Comparison of ENCODE assay signal across 8 cellular contexts in the genomic region with DNA sequence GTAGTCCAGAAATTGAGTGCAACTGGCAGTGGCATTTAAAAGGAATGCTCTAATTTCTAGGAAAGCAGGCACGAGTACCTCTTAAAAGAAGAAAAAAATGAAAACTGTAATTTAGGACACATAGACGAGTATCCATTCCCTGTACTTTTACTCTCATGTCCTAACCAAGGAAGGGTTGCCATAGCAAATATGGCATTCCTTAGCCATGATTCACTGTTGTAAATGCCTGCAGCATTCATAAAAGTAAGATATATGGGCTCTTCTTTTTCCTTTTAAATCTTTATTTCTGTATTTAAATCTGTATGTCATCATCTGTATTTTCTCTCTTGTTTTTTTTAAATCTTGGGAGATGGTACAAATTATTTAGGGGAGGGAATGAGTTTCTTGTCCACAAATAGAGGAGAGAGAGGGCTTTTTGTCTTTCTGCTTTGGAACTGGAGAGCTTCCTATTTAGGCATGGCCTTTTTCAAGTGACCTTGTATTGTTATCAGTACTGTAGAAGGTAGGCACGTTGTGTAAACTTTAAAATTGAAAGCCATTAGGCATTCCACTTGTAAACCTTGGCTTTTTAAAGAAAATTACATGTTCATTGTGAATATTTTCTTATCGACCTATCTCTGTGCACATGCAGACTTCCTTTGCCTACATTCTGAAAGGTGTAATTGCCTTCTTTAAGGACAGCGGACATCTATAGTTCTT. TPM values are rescaled to one million over a fixed set of nuclear protein-coding genes. Genes with fewer than 3 reads are reported as not detected.
DNase-seq lines count a peak whose midpoint lies in the region; ATAC-seq and TF ChIP-seq lines count a peak whose summit lies in the region.

No MANE protein-coding gene starts in this region.

- peak overlapping the region; percentile 59 for H3K27ac ChIP-seq in endodermal cell (ENCODE audit: low read depth, low read length)
- no peak overlapping the region for H3K27ac ChIP-seq in naive thymus-derived CD4-positive, alpha-beta T cell (ENCODE audit: low read depth, low read length)

- no peak overlapping the region for H3K9ac ChIP-seq in endodermal cell (ENCODE audit: extremely low read depth, low read length, poor library complexity, severe bottlenecking)

- POLR2A ChIA-PET in naive thymus-derived CD4-positive, alpha-beta T cell (lab: Charles Lee): no interaction called here

- no peak for ATAC-seq in naive thymus-derived CD4-positive, alpha-beta T cell
- ATAC-seq in GM21360 (IDR thresholded peaks at IDR 0.05; ENCODE audit: unreplicated experiment) (no peak), GM19351 (IDR thresholded peaks at IDR 0.05; ENCODE audit: unreplicated experiment) (no peak)

- peak overlapping the region; percentile 69 for H3K27ac Mint-ChIP-seq in endodermal cell
- peak overlapping the region in 8 of 9 donors; percentile 6 to 86 (median 67) for H3K27ac Mint-ChIP-seq in naive thymus-derived CD4-positive, alpha-beta T cell

- no peak for TF ChIP-seq CTCF in AG09309 (IDR thresholded peaks at IDR 0.05; ENCODE audit: control insufficient read depth, insufficient read depth, low read depth, low read length, missing control alignments)
- TF ChIP-seq CTCF in endodermal cell (conservative IDR thresholded peaks at IDR 0.05): no peak

- H3K9me3 Mint-ChIP-seq in endodermal cell: no peaks in the 10 kb centered on the region
- H3K9me3 Mint-ChIP-seq in naive thymus-derived CD4-positive, alpha-beta T cell: peaks cover 0 to 1% (median 0%) of the 10 kb centered on the region in 11 donors

- CTCF ChIA-PET in naive thymus-derived CD4-positive, alpha-beta T cell (lab: Charles Lee): interaction anchor here (1.1 kb wide), 1 partner anchor 8 kb away, joined by 3 read pairs; no protein-coding TSS in a partner anchor

- H3K4me3 Mint-ChIP-seq in endodermal cell: no peak overlapping the region
- H3K4me3 Mint-ChIP-seq in naive thymus-derived CD4-positive, alpha-beta T cell: peak overlapping the region in 3 of 10 donors; percentile 2 to 36 (median 25)

- no peaks in the 10 kb centered on the region for H3K4me1 ChIP-seq in endodermal cell (ENCODE audit: control insufficient read depth, insufficient read depth, low read length)
- H3K4me1 ChIP-seq in naive thymus-derived CD4-positive, alpha-beta T cell (ENCODE audit: control insufficient read depth in 2 of 2, insufficient read depth in 2 of 2, low read length in 2 of 2): peaks cover 5 to 7% of the 10 kb centered on the region in 2 donors

- H3K36me3 ChIP-seq in endodermal cell (ENCODE audit: control insufficient read depth, insufficient read depth, low read length): no peaks in the 10 kb centered on the region
- H3K36me3 ChIP-seq in naive thymus-derived CD4-positive, alpha-beta T cell (ENCODE audit: control insufficient read depth in 2 of 3, insufficient read depth in 3 of 3, low read length in 3 of 3): no peaks in the 10 kb centered on the region

- DNase-seq in AG09309 (ENCODE audit: low read depth) (peak; percentile 97), LoVo (ENCODE audit: low spot score) (peak; percentile 82), endodermal cell (no peak), NCI-H82 treated with DMSO at 0.1 percent for 48 hours (lab: John Stamatoyannopoulos, UW; ENCODE audit: unreplicated experiment) (no peak)
- DNase-seq in naive thymus-derived CD4-positive, alpha-beta T cell: no peak
- no peak for DNase-seq in stimulated activated naive CD4-positive, alpha-beta T cell treated with Interleukin-2 at 50 U/mL for 16 hours (lab: John Stamatoyannopoulos, UW)

- H3K27me3 ChIP-seq in endodermal cell (ENCODE audit: control insufficient read depth, insufficient read depth, low read length, poor library complexity, severe bottlenecking): no peaks in the 10 kb centered on the region
- H3K27me3 ChIP-seq in naive thymus-derived CD4-positive, alpha-beta T cell (ENCODE audit: control insufficient read depth in 2 of 2, insufficient read depth in 2 of 2, low read length in 2 of 2): no peaks in the 10 kb centered on the region

- WGBS in endodermal cell (ENCODE audit: insufficient coverage in 1 of 2, insufficient read length in 1 of 2), 2 experiments: 82 to 89% methylated on average over 5 of the region's 5 CpGs

- intact Hi-C loops in naive thymus-derived CD4-positive, alpha-beta T cell (cut with micrococcal nuclease): no loop called here

- peaks cover 8% of the 10 kb centered on the region for H3K4me1 Mint-ChIP-seq in endodermal cell
- H3K4me1 Mint-ChIP-seq in naive thymus-derived CD4-positive, alpha-beta T cell: peaks cover 36 to 87% (median 75%) of the 10 kb centered on the region in 7 donors

- no peaks in the 10 kb centered on the region for H3K9me3 ChIP-seq in endodermal cell (ENCODE audit: control insufficient read depth, low read length)
- H3K9me3 ChIP-seq in naive thymus-derived CD4-positive, alpha-beta T cell (ENCODE audit: control insufficient read depth in 2 of 3, low read length in 3 of 3): no peaks in the 10 kb centered on the region

- H3K27me3 Mint-ChIP-seq in endodermal cell (ENCODE audit: insufficient read depth): no peaks in the 10 kb centered on the region
- no peaks in the 10 kb centered on the region for H3K27me3 Mint-ChIP-seq in naive thymus-derived CD4-positive, alpha-beta T cell

- H3K4me3 ChIP-seq in AG09309 (ENCODE audit: control insufficient read depth, low read depth, low read length): no peak overlapping the region
- no peak overlapping the region for H3K4me3 ChIP-seq in endodermal cell (ENCODE audit: low read length)
- no peak overlapping the region for H3K4me3 ChIP-seq in naive thymus-derived CD4-positive, alpha-beta T cell (ENCODE audit: low read length)

- H3K36me3 Mint-ChIP-seq in endodermal cell (ENCODE audit: low read depth): no peaks in the 10 kb centered on the region
- peaks cover 0 to 2% (median 0%) of the 10 kb centered on the region in 5 donors for H3K36me3 Mint-ChIP-seq in naive thymus-derived CD4-positive, alpha-beta T cell

RNA-seq across cellular contexts. Expression of gene TENT4B, which starts 50.0 kb away (rescaled TPM):
- total RNA-seq in endodermal cell: 10 to 100 TPM; 12.8 to 14.1 TPM
- 9.3 TPM for polyA plus RNA-seq in endodermal cell (2013, experiment 1 of 2)
- polyA plus RNA-seq in endodermal cell (2013, experiment 2 of 2): 8.9 TPM
- 10 to 100 TPM; 18.8 to 25.9 (median 23.8) TPM for total RNA-seq in naive thymus-derived CD4-positive, alpha-beta T cell
- polyA plus RNA-seq in naive thymus-derived CD4-positive, alpha-beta T cell: 1 to 10 TPM; 5.0 to 5.4 TPM

Comparison
In these comparisons a context has a peak if more than half of its experiments do, and no peak if none do; other contexts are left out.
1. DNase-seq: peak in AG09309 (single experiment) and LoVo (single experiment); none in endodermal cell (single experiment), naive thymus-derived CD4-positive, alpha-beta T cell (0 of 9), NCI-H82 treated with DMSO at 0.1 percent for 48 hours (single experiment) and stimulated activated naive CD4-positive, alpha-beta T cell treated with Interleukin-2 at 50 U/mL for 16 hours (single experiment).